In genomic region chr2:215950009-215950408, GRCh38 we compare ENCODE assay signal across 9 cellular contexts.
DNase-seq lines count a peak whose midpoint lies in the region; ATAC-seq, FAIRE-seq and TF ChIP-seq lines count a peak whose summit lies in the region.
"Had no signal": no experiment of that assay in that cellular context is flagged by ENCODE, and none has a peak within 500 bp of the region (broad histone marks: within the 10 kb centered on the region; RNA-seq: fewer than 3 reads in every experiment).

No MANE protein-coding gene starts in this region.

- peaks cover 10% of the 10 kb centered on the region for H3K36me3 ChIP-seq in lower lobe of right lung
- no peaks in the 10 kb centered on the region for H3K36me3 ChIP-seq in aorta (ENCODE audit: control insufficient read depth in 1 of 2, insufficient read depth in 2 of 2, low read length in 1 of 2)

- no peak overlapping the region for H3K4me3 ChIP-seq in lower lobe of right lung
- H3K4me3 ChIP-seq in aorta (ENCODE audit: low read length in 2 of 2), result no peak overlapping the region

- DNase-seq in AG20443 (ENCODE audit: low spot score), result peak; percentile 58
- DNase-seq in GM12892 (ENCODE audit: insufficient read length), result no peak
- DNase-seq in MV-4-11 (lab: John Stamatoyannopoulos, UW), result peak; percentile 49
- DNase-seq in astrocyte of the hippocampus (ENCODE audit: low read depth, low spot score), result peak; percentile 56
- DNase-seq in lower lobe of right lung, result no peak
- DNase-seq in activated T-helper 2 cell treated with anti-CD3 and anti-CD28 coated beads, Interferon-gamma antibody, Interleukin-2, Interleukin-4, amounts not matched to agents 10 μg/mL and 5 μg/mL and 100 μg/mL, durations not matched to agents 14 hours and 24 hours and 36 hours (ENCODE audit: low spot score), result no peak
- DNase-seq in aorta, result no peak

- ATAC-seq in HG02571 (IDR thresholded peaks at IDR 0.05; ENCODE audit: unreplicated experiment) (peak; percentile 69), lower lobe of right lung (peak; percentile 34 to 76), aorta (ENCODE audit: low FRiP score) (no peak)

- 61 to 62% methylated on average over 3 of the region's 3 CpGs for WGBS in aorta, 2 donors

- intact Hi-C loops in lower lobe of right lung (cut with DNase I), result no loop called here
- intact Hi-C loops in activated T-helper 2 cell treated with anti-CD3 and anti-CD28 coated beads, Interferon-gamma antibody, Interleukin-2, Interleukin-4, amounts not matched to agents 10 μg/mL and 5 μg/mL and 100 μg/mL, durations not matched to agents 14 hours and 24 hours and 36 hours (cut with micrococcal nuclease), result loop anchor here (1.0 to 2.0 kb wide), 2 partner anchors 63 to 73 kb away; partner anchors contain the start of gene MREG
- intact Hi-C loops in aorta (cut with DNase I), result loop anchor here in 1 of 2 donors (1.0 kb wide), 1 partner anchor 73 kb away; no protein-coding TSS in a partner anchor

- peaks cover 4% of the 10 kb centered on the region for H3K36me3 Mint-ChIP-seq in activated T-helper 2 cell treated with anti-CD3 and anti-CD28 coated beads, Interferon-gamma antibody, Interleukin-2, Interleukin-4, amounts not matched to agents 10 μg/mL and 5 μg/mL and 100 μg/mL, durations not matched to agents 14 hours and 24 hours and 36 hours (ENCODE audit: low read depth)
- H3K36me3 Mint-ChIP-seq: natural killer cell treated with Interleukin-12 subunit alpha and Interleukin-12 subunit beta and Interleukin-15 and Interleukin-18, amount 100 ng/mL, for 72 hours had no signal

- TF ChIP-seq CTCF in lower lobe of right lung (IDR thresholded peaks at IDR 0.05), result peak; percentile 42

- peak; percentile 85 for FAIRE-seq in GM12892 (lab: Jason Lieb, UNC)

- H3K4me3 Mint-ChIP-seq in activated T-helper 2 cell treated with anti-CD3 and anti-CD28 coated beads, Interferon-gamma antibody, Interleukin-2, Interleukin-4, amounts not matched to agents 10 μg/mL and 5 μg/mL and 100 μg/mL, durations not matched to agents 14 hours and 24 hours and 36 hours (ENCODE audit: low read depth), result no peak overlapping the region
- H3K4me3 Mint-ChIP-seq: natural killer cell treated with Interleukin-12 subunit alpha and Interleukin-12 subunit beta and Interleukin-15 and Interleukin-18, amount 100 ng/mL, for 72 hours had no signal

- H3K9me3 Mint-ChIP-seq in activated T-helper 2 cell treated with anti-CD3 and anti-CD28 coated beads, Interferon-gamma antibody, Interleukin-2, Interleukin-4, amounts not matched to agents 10 μg/mL and 5 μg/mL and 100 μg/mL, durations not matched to agents 14 hours and 24 hours and 36 hours, result no peaks in the 10 kb centered on the region
- H3K9me3 Mint-ChIP-seq: natural killer cell treated with Interleukin-12 subunit alpha and Interleukin-12 subunit beta and Interleukin-15 and Interleukin-18, amount 100 ng/mL, for 72 hours had no signal

- peaks cover 9% of the 10 kb centered on the region for H3K4me1 Mint-ChIP-seq in activated T-helper 2 cell treated with anti-CD3 and anti-CD28 coated beads, Interferon-gamma antibody, Interleukin-2, Interleukin-4, amounts not matched to agents 10 μg/mL and 5 μg/mL and 100 μg/mL, durations not matched to agents 14 hours and 24 hours and 36 hours (ENCODE audit: low read depth)

- H3K27me3 Mint-ChIP-seq in activated T-helper 2 cell treated with anti-CD3 and anti-CD28 coated beads, Interferon-gamma antibody, Interleukin-2, Interleukin-4, amounts not matched to agents 10 μg/mL and 5 μg/mL and 100 μg/mL, durations not matched to agents 14 hours and 24 hours and 36 hours (ENCODE audit: low read depth), result no peaks in the 10 kb centered on the region
- H3K27me3 Mint-ChIP-seq: natural killer cell treated with Interleukin-12 subunit alpha and Interleukin-12 subunit beta and Interleukin-15 and Interleukin-18, amount 100 ng/mL, for 72 hours had no signal

- H3K4me1 ChIP-seq in lower lobe of right lung (no peaks in the 10 kb centered on the region), aorta (ENCODE audit: control insufficient read depth in 1 of 2, insufficient read depth in 2 of 2, low read length in 2 of 2) (no peaks in the 10 kb centered on the region)

- H3K9me3 ChIP-seq in lower lobe of right lung (no peaks in the 10 kb centered on the region), aorta (ENCODE audit: control insufficient read depth, low read length) (no peaks in the 10 kb centered on the region)

- no peak overlapping the region for H3K27ac Mint-ChIP-seq in activated T-helper 2 cell treated with anti-CD3 and anti-CD28 coated beads, Interferon-gamma antibody, Interleukin-2, Interleukin-4, amounts not matched to agents 10 μg/mL and 5 μg/mL and 100 μg/mL, durations not matched to agents 14 hours and 24 hours and 36 hours
- H3K27ac Mint-ChIP-seq: natural killer cell treated with Interleukin-12 subunit alpha and Interleukin-12 subunit beta and Interleukin-15 and Interleukin-18, amount 100 ng/mL, for 72 hours had no signal

- no peak for TF ChIP-seq POLR2A in GM12892 (IDR thresholded peaks at IDR 0.05; ENCODE audit: low read depth, low read length)

- H3K27ac ChIP-seq in lower lobe of right lung, result no peak overlapping the region
- H3K27ac ChIP-seq in aorta (ENCODE audit: low read depth in 1 of 2, low read length in 2 of 2), result no peak overlapping the region

- H3K27me3 ChIP-seq in lower lobe of right lung (ENCODE audit: low read depth) (no peaks in the 10 kb centered on the region), aorta (ENCODE audit: control insufficient read depth in 1 of 2, insufficient read depth in 2 of 2, low read length in 1 of 2) (no peaks in the 10 kb centered on the region)

Comparison
In these comparisons a context has a peak if more than half of its experiments do, and no peak if none do; other contexts are left out.
1. DNase-seq: peak in AG20443 (single experiment), MV-4-11 (single experiment) and astrocyte of the hippocampus (single experiment); none in GM12892 (single experiment), lower lobe of right lung (single experiment), activated T-helper 2 cell treated with anti-CD3 and anti-CD28 coated beads, Interferon-gamma antibody, Interleukin-2, Interleukin-4, amounts not matched to agents 10 μg/mL and 5 μg/mL and 100 μg/mL, durations not matched to agents 14 hours and 24 hours and 36 hours (single experiment) and aorta (0 of 2).